Comparison of ENCODE assay signal across 14 cellular contexts in genomic region chr1:204723131-204723787, GRCh38. TPM values are rescaled to one million over a fixed set of nuclear protein-coding genes. Genes with fewer than 3 reads are reported as not detected.
DNase-seq lines count a peak whose midpoint lies in the region; ATAC-seq and TF ChIP-seq lines count a peak whose summit lies in the region.
"Had no signal": no experiment of that assay in that cellular context is flagged by ENCODE, and none has a peak within 500 bp of the region (broad histone marks: within the 10 kb centered on the region; RNA-seq: fewer than 3 reads in every experiment).

No MANE protein-coding gene starts in this region.

- H3K4me3 ChIP-seq in colonic mucosa, result no peak overlapping the region
- no peak overlapping the region for H3K4me3 ChIP-seq in sigmoid colon
- H3K4me3 ChIP-seq in CD8-positive, alpha-beta memory T cell (ENCODE audit: low read length), result no peak overlapping the region
- H3K4me3 ChIP-seq: HAP-1, hepatocyte, skin epidermis had no signal

- DNase-seq in activated CD8-positive, alpha-beta memory T cell treated with anti-CD3 and anti-CD28 coated beads, Interleukin-2, amount 10 ng/mL, durations not matched to agents 7 days and 5 days, result no peak
- DNase-seq in activated CD8-positive, alpha-beta memory T cell treated with anti-CD3 and anti-CD28 coated beads, Interleukin-2, amount 50 U/mL, for 4 hours, result no peak
- DNase-seq in NCI-H2081 treated with DMSO at 0.1 percent for 48 hours (lab: John Stamatoyannopoulos, UW) (peak; percentile 71), colonic mucosa (peak; percentile 31), sigmoid colon (peak; percentile 57)
- no peak for DNase-seq in CD8-positive, alpha-beta memory T cell
- DNase-seq: activated CD4-positive, alpha-beta T cell treated with anti-CD3 and anti-CD28 coated beads, Interleukin-2, amount 10 ng/mL, durations not matched to agents 24 days and 14 days had no signal

- no peak for TF ChIP-seq EP300 in sigmoid colon (IDR thresholded peaks at IDR 0.05)

- peak; percentile 23 for ATAC-seq in activated CD8-positive, alpha-beta memory T cell treated with anti-CD3 and anti-CD28 coated beads, Interleukin-2, amount 10 ng/mL, durations not matched to agents 7 days and 5 days
- no peak for ATAC-seq in HG03457 (IDR thresholded peaks at IDR 0.05; ENCODE audit: unreplicated experiment)
- ATAC-seq in GM21515 (IDR thresholded peaks at IDR 0.05; ENCODE audit: unreplicated experiment), result no peak
- ATAC-seq: SK-N-SH treated with all-trans-retinoic acid at 6 μM for 48 hours had no signal

- intact Hi-C loops in colonic mucosa (cut with DNase I), result no loop called here
- intact Hi-C loops in sigmoid colon (cut with DNase I), result no loop called here

- no peak for TF ChIP-seq POLR2A in sigmoid colon (IDR thresholded peaks at IDR 0.05)

- H3K27me3 Mint-ChIP-seq in activated CD8-positive, alpha-beta memory T cell treated with anti-CD3 and anti-CD28 coated beads, Interleukin-2, amount 10 ng/mL, durations not matched to agents 7 days and 5 days, result peaks cover 12% of the 10 kb centered on the region
- peaks cover 16 to 29% of the 10 kb centered on the region in 2 donors for H3K27me3 Mint-ChIP-seq in CD8-positive, alpha-beta memory T cell

- TF ChIP-seq CTCF in colonic mucosa (IDR thresholded peaks at IDR 0.05) (no peak), sigmoid colon (IDR thresholded peaks at IDR 0.05) (no peak)

- H3K27me3 ChIP-seq in colonic mucosa, result no peaks in the 10 kb centered on the region
- no peaks in the 10 kb centered on the region for H3K27me3 ChIP-seq in sigmoid colon
- no peaks in the 10 kb centered on the region for H3K27me3 ChIP-seq in CD8-positive, alpha-beta memory T cell (ENCODE audit: insufficient read depth, low read length, poor library complexity, severe bottlenecking)
- H3K27me3 ChIP-seq: hepatocyte had no signal

- H3K9me3 ChIP-seq in colonic mucosa (no peaks in the 10 kb centered on the region), sigmoid colon (no peaks in the 10 kb centered on the region)
- no peaks in the 10 kb centered on the region for H3K9me3 ChIP-seq in CD8-positive, alpha-beta memory T cell (ENCODE audit: low read length)
- H3K9me3 ChIP-seq: HAP-1 had no signal

- 37 to 70% methylated on average over 8 of the region's 8 CpGs for WGBS in sigmoid colon, 2 donors

- no peak overlapping the region for H3K4me3 Mint-ChIP-seq in activated CD8-positive, alpha-beta memory T cell treated with anti-CD3 and anti-CD28 coated beads, Interleukin-2, amount 10 ng/mL, durations not matched to agents 7 days and 5 days
- no peak overlapping the region for H3K4me3 Mint-ChIP-seq in CD8-positive, alpha-beta memory T cell
- H3K4me3 Mint-ChIP-seq: activated CD4-positive, alpha-beta T cell treated with anti-CD3 and anti-CD28 coated beads, Interleukin-2, amount 10 ng/mL, durations not matched to agents 24 days and 14 days had no signal

- CTCF ChIA-PET in activated CD8-positive, alpha-beta memory T cell treated with anti-CD3 and anti-CD28 coated beads, Interleukin-2, amount 10 ng/mL, durations not matched to agents 7 days and 5 days (lab: Charles Lee), result interaction anchor here (0.7 to 1.4 kb wide), 3 partner anchors 41 to 93 kb away, joined by 3 read pairs; no protein-coding TSS in a partner anchor
- CTCF ChIA-PET in CD8-positive, alpha-beta memory T cell (lab: Charles Lee), result no interaction called here

- no peaks in the 10 kb centered on the region for H3K36me3 Mint-ChIP-seq in activated CD8-positive, alpha-beta memory T cell treated with anti-CD3 and anti-CD28 coated beads, Interleukin-2, amount 10 ng/mL, durations not matched to agents 7 days and 5 days
- H3K36me3 Mint-ChIP-seq in CD8-positive, alpha-beta memory T cell, result no peaks in the 10 kb centered on the region

- H3K9me3 Mint-ChIP-seq in activated CD8-positive, alpha-beta memory T cell treated with anti-CD3 and anti-CD28 coated beads, Interleukin-2, amount 10 ng/mL, durations not matched to agents 7 days and 5 days (ENCODE audit: low read depth), result no peaks in the 10 kb centered on the region
- no peaks in the 10 kb centered on the region for H3K9me3 Mint-ChIP-seq in CD8-positive, alpha-beta memory T cell
- H3K9me3 Mint-ChIP-seq: activated CD4-positive, alpha-beta T cell treated with anti-CD3 and anti-CD28 coated beads, Interleukin-2, amount 10 ng/mL, durations not matched to agents 24 days and 14 days had no signal

- POLR2A ChIA-PET in CD8-positive, alpha-beta memory T cell (lab: Charles Lee), result no interaction called here

- H3K27ac ChIP-seq in colonic mucosa (no peak overlapping the region), sigmoid colon (no peak overlapping the region)
- no peak overlapping the region for H3K27ac ChIP-seq in CD8-positive, alpha-beta memory T cell (ENCODE audit: low read depth, low read length)
- H3K27ac ChIP-seq: hepatocyte, skin epidermis had no signal

- no peak overlapping the region for H3K27ac Mint-ChIP-seq in activated CD8-positive, alpha-beta memory T cell treated with anti-CD3 and anti-CD28 coated beads, Interleukin-2, amount 10 ng/mL, durations not matched to agents 7 days and 5 days
- H3K27ac Mint-ChIP-seq in CD8-positive, alpha-beta memory T cell, result no peak overlapping the region
- H3K27ac Mint-ChIP-seq: activated CD4-positive, alpha-beta T cell treated with anti-CD3 and anti-CD28 coated beads, Interleukin-2, amount 10 ng/mL, durations not matched to agents 24 days and 14 days had no signal

- peaks cover 7% of the 10 kb centered on the region for H3K4me1 Mint-ChIP-seq in activated CD8-positive, alpha-beta memory T cell treated with anti-CD3 and anti-CD28 coated beads, Interleukin-2, amount 10 ng/mL, durations not matched to agents 7 days and 5 days
- no peaks in the 10 kb centered on the region for H3K4me1 Mint-ChIP-seq in CD8-positive, alpha-beta memory T cell

- H3K36me3 ChIP-seq in colonic mucosa (no peaks in the 10 kb centered on the region), sigmoid colon (no peaks in the 10 kb centered on the region)
- H3K36me3 ChIP-seq in CD8-positive, alpha-beta memory T cell (ENCODE audit: insufficient read depth, low read length), result no peaks in the 10 kb centered on the region
- H3K36me3 ChIP-seq: HAP-1 had no signal

- no peak overlapping the region for H3K9ac ChIP-seq in colonic mucosa (ENCODE audit: low read depth in 2 of 2, low read length in 2 of 2)

- H3K4me1 ChIP-seq in colonic mucosa (no peaks in the 10 kb centered on the region), sigmoid colon (peaks cover 0 to 6% (median 2%) of the 10 kb centered on the region in 4 donors)
- no peaks in the 10 kb centered on the region for H3K4me1 ChIP-seq in CD8-positive, alpha-beta memory T cell (ENCODE audit: insufficient read depth, low read length)
- H3K4me1 ChIP-seq: HAP-1 had no signal

RNA-seq across cellular contexts. Expression of gene LRRN2, which starts 37.7 kb away (rescaled TPM):
- total RNA-seq in activated CD8-positive, alpha-beta memory T cell treated with anti-CD3 and anti-CD28 coated beads, Interleukin-2, amount 10 ng/mL, durations not matched to agents 7 days and 5 days, result not detected
- 10 to 100 TPM; 13.1 to 13.9 TPM for total RNA-seq in colonic mucosa
- 10 to 100 TPM in 1 of 4 donors, 1 to 10 TPM in 3; 4.9 to 14.7 (median 6.7) TPM for total RNA-seq in sigmoid colon
- polyA plus RNA-seq in sigmoid colon, result 1 to 10 TPM; 2.5 to 3.6 (median 3.5) TPM
- not detected for total RNA-seq in CD8-positive, alpha-beta memory T cell
- not detected for polyA plus RNA-seq in CD8-positive, alpha-beta memory T cell
- total RNA-seq: mononuclear cell had no signal

Comparison
In these comparisons a context has a peak if more than half of its experiments do, and no peak if none do; other contexts are left out.
1. DNase-seq: peak in NCI-H2081 treated with DMSO at 0.1 percent for 48 hours (single experiment), colonic mucosa (single experiment) and sigmoid colon (single experiment); none in activated CD8-positive, alpha-beta memory T cell treated with anti-CD3 and anti-CD28 coated beads, Interleukin-2, amount 10 ng/mL, durations not matched to agents 7 days and 5 days (single experiment), activated CD8-positive, alpha-beta memory T cell treated with anti-CD3 and anti-CD28 coated beads, Interleukin-2, amount 50 U/mL, for 4 hours (single experiment) and CD8-positive, alpha-beta memory T cell (0 of 5).
2. RNA of gene LRRN2, which starts 37.7 kb away (total RNA-seq): 13.1 to 13.9 TPM in colonic mucosa and 4.9 to 14.7 TPM in sigmoid colon; not detected in activated CD8-positive, alpha-beta memory T cell treated with anti-CD3 and anti-CD28 coated beads, Interleukin-2, amount 10 ng/mL, durations not matched to agents 7 days and 5 days and not detected in CD8-positive, alpha-beta memory T cell; every median in the first group is over 4 times any median in the second.